ENCODE assay signal across 9 cellular contexts in the genomic region with DNA sequence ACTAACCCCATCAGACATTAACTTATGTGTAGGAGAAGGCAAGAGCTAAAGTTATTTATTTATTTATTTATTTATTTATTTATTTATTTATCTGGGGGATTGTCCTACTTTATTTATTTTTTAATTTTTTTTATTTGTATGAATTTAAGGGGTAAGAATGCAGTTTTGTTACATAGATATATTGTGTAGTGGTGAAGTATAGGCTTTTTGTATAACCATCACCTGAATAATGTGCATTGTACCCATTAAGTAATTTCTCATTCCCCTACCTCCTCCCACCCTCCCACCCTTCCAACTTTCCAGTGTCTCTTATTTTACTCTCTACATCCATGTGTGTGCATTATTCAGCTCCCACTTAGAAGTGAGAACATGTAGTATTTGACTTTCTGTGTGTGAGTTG. TPM values are rescaled to one million over a fixed set of nuclear protein-coding genes. Genes with fewer than 3 reads are reported as not detected.
"Had no signal": no experiment of that assay in that cellular context is flagged by ENCODE, and none has a peak within 500 bp of the region (broad histone marks: within the 10 kb centered on the region; RNA-seq: fewer than 3 reads in every experiment).

No MANE protein-coding gene starts in this region.

- H3K4me3 ChIP-seq: GM12878 had no signal

- DNase-seq: GDM1, GF-D8 had no signal

- FAIRE-seq: G401.6, GM12878, GM12891, GM12892, GM18507, GM19239 had no signal

- ATAC-seq: GM12878 had no signal

RNA-seq across cellular contexts. Expression of gene SPTLC3, which starts 51.6 kb away (rescaled TPM):
- total RNA-seq: G401 had no signal
